20 cellular contexts compared by ENCODE assay signal in the genomic region with DNA sequence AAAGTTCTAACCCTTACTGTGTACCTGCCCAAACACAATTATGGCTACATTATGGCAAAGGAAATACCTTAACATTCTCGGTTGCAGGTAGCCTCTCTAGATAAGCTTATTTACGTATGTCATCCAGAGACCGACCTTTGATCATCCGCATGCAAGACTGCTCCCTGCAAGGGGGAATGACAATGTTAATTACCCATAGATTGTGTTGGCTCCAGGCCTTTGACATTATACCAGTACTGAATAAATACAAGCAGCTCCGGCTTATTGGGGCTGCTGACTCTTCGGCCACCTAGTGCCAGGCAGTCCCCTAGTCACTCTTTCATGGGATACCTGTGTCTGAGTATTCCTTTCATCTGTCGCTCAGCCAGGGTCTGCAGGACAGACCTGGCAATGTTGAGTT.
"Had no signal": no experiment of that assay in that cellular context is flagged by ENCODE, and none has a peak within 500 bp of the region (broad histone marks: within the 10 kb centered on the region; RNA-seq: fewer than 3 reads in every experiment).

No MANE protein-coding gene starts in this region.

- H3K4me1 ChIP-seq: breast epithelium, left ventricle myocardium inferior, upper lobe of left lung had no signal

- H3K27ac ChIP-seq: breast epithelium, dorsolateral prefrontal cortex, heart right ventricle, left ventricle myocardium inferior, upper lobe of left lung had no signal

- DNase-seq: activated CD4-positive, alpha-beta T cell treated with anti-CD3 and anti-CD28 coated beads for 4 hours; activated CD4-positive, alpha-beta T cell treated with anti-CD3 and anti-CD28 coated beads, Interleukin-2, amount 50 U/mL, for 48 hours; activated CD4-positive, CD25-positive, alpha-beta regulatory T cell; activated CD8-positive, alpha-beta memory T cell treated with anti-CD3 and anti-CD28 coated beads, Interleukin-2, amount 50 U/mL, for 48 hours; activated naive CD4-positive, alpha-beta T cell treated with Interleukin-2 at 50 U/mL for 16 hours; activated naive CD8-positive, alpha-beta T cell treated with anti-CD3 and anti-CD28 coated beads for 36 hours; activated T-cell treated with anti-CD3 and anti-CD28 coated beads, Interleukin-2, amount 50 U/mL, for 4 hours; dorsolateral prefrontal cortex; heart right ventricle; immature natural killer cell; left ventricle myocardium inferior; natural killer cell; stimulated activated CD4-positive, alpha-beta T cell treated with anti-CD3 and anti-CD28 coated beads, Interleukin-15, amount 100 ng/mL, for 24 hours; stimulated activated naive B cell treated with anti-CD40 and anti-IgM and Interleukin-4, amounts not matched to agents 10 μg/mL and 1 μg/mL and 100 μg/mL, for 72 hours; T-helper 17 cell; upper lobe of left lung had no signal

- H3K36me3 ChIP-seq: breast epithelium, left ventricle myocardium inferior, upper lobe of left lung had no signal

- H3K4me3 ChIP-seq: breast epithelium, dorsolateral prefrontal cortex, heart right ventricle, left ventricle myocardium inferior, smooth muscle cell, upper lobe of left lung had no signal

- H3K9me3 ChIP-seq: upper lobe of left lung had no signal

- ATAC-seq: activated T-cell treated with anti-CD3 and anti-CD28 coated beads, Interleukin-2, amount 50 U/mL, for 4 hours; heart right ventricle; natural killer cell; sciatic nerve; stimulated activated naive B cell treated with anti-CD40 and anti-IgM and Interleukin-4, amounts not matched to agents 10 μg/mL and 1 μg/mL and 100 μg/mL, for 72 hours; T-helper 17 cell had no signal

- H3K27me3 ChIP-seq: breast epithelium, dorsolateral prefrontal cortex, heart right ventricle, upper lobe of left lung had no signal

- FAIRE-seq: colon had no signal

- H3K4me2 ChIP-seq: smooth muscle cell had no signal
